Comparison of ENCODE assay signal across 18 cellular contexts in the genomic region with DNA sequence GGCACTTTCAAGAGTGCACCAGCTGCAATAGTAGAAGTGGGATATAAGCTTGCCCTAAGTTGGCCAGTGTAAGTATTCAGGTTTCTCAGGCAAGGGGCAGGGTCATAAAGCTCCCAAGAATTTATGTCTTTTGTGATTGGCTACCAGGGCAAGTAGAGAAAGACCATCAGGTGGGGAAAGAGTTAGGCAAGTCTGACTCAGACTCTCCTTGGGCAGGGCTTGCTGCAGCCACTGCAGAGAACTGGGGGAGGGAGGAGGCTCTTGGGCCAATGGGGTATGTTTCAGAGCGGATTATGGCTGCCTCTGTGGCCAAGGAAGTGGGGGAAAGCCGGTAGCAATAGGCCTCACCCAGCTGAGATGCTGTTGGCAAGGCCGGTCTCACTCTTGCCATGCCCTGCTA.
"Had no signal": no experiment of that assay in that cellular context is flagged by ENCODE, and none has a peak within 500 bp of the region (broad histone marks: within the 10 kb centered on the region; RNA-seq: fewer than 3 reads in every experiment).

No MANE protein-coding gene starts in this region.

- DNase-seq: activated CD4-positive, alpha-beta T cell treated with anti-CD3 and anti-CD28 coated beads, Interleukin-2, amount 10 ng/mL, durations not matched to agents 24 days and 14 days; activated CD4-positive, CD25-positive, alpha-beta regulatory T cell; activated CD8-positive, alpha-beta memory T cell treated with anti-CD3 and anti-CD28 coated beads for 24 hours; activated gamma-delta T cell treated with Interleukin-2 at 50 U/mL for 16 hours; anterior cingulate cortex; erythroblast; islet precursor cell; naive B cell; pancreas; retina; stimulated activated CD4-positive, alpha-beta T cell treated with anti-CD3 and anti-CD28 coated beads, Interleukin-4, amount 100 ng/mL, for 4 hours; stimulated activated CD8-positive, alpha-beta memory T cell treated with anti-CD3 and anti-CD28 coated beads, Interleukin-4, amount 100 ng/mL, for 48 hours; T-helper 2 cell; testis; upper lobe of right lung had no signal

- H3K27ac Mint-ChIP-seq: activated CD4-positive, alpha-beta T cell treated with anti-CD3 and anti-CD28 coated beads, Interleukin-2, amount 10 ng/mL, durations not matched to agents 24 days and 14 days; activated naive CD8-positive, alpha-beta T cell; naive B cell; neural progenitor cell; stimulated activated naive CD8-positive, alpha-beta T cell treated with anti-CD3 and anti-CD28 coated beads, Interleukin-15, Interleukin-2, amounts not matched to agents 100 ng/mL and 50 ng/mL, for 24 hours had no signal

- H3K9me3 ChIP-seq: pancreas, testis, upper lobe of right lung had no signal

- H3K36me3 ChIP-seq: neural progenitor cell, pancreas, upper lobe of right lung had no signal

- H3K4me3 Mint-ChIP-seq: activated CD4-positive, alpha-beta T cell treated with anti-CD3 and anti-CD28 coated beads, Interleukin-2, amount 10 ng/mL, durations not matched to agents 24 days and 14 days; activated naive CD8-positive, alpha-beta T cell; naive B cell; neural progenitor cell; stimulated activated naive CD8-positive, alpha-beta T cell treated with anti-CD3 and anti-CD28 coated beads, Interleukin-15, Interleukin-2, amounts not matched to agents 100 ng/mL and 50 ng/mL, for 24 hours had no signal

- H3K4me3 ChIP-seq: neural progenitor cell, pancreas, testis, upper lobe of right lung had no signal

- H3K27ac ChIP-seq: neural progenitor cell, pancreas, testis, upper lobe of right lung had no signal

- H3K36me3 Mint-ChIP-seq: activated naive CD8-positive, alpha-beta T cell; neural progenitor cell had no signal

- H3K4me1 ChIP-seq: neural progenitor cell, pancreas, testis, upper lobe of right lung had no signal

- H3K9me3 Mint-ChIP-seq: activated CD4-positive, alpha-beta T cell treated with anti-CD3 and anti-CD28 coated beads, Interleukin-2, amount 10 ng/mL, durations not matched to agents 24 days and 14 days; neural progenitor cell; stimulated activated naive CD8-positive, alpha-beta T cell treated with anti-CD3 and anti-CD28 coated beads, Interleukin-15, Interleukin-2, amounts not matched to agents 100 ng/mL and 50 ng/mL, for 24 hours had no signal

- H3K27me3 ChIP-seq: neural progenitor cell, pancreas, testis, upper lobe of right lung had no signal

- H3K4me1 Mint-ChIP-seq: neural progenitor cell had no signal

- ATAC-seq: pancreas, upper lobe of right lung had no signal
